In the genomic region with DNA sequence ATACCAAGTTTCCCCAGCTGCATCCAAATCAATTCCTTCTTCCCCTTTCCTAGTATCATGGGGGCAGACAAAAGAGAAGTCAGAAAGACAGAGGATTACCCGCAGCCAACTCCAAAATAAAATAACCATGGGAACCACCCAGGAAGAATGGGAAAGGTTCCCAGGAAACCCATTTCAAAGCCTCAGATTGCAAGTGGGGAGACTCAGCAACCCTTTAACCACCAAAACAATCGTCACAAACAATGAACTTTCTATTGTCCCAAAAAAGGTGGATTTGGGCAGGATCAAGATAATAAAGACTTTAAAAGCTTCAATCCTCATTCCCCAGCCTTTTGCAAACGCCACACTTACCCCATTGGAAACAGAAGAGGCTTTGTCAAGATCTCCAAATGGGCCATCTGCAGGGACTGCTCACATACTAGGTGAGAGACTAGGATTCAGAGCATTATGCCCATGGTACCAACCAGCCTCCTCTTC, we compare ENCODE assay signal across 16 cellular contexts.
"Had no signal": no experiment of that assay in that cellular context is flagged by ENCODE, and none has a peak within 500 bp of the region (broad histone marks: within the 10 kb centered on the region; RNA-seq: fewer than 3 reads in every experiment).

No MANE protein-coding gene starts in this region.

- H3K9ac ChIP-seq: parathyroid adenoma had no signal

- H3K4me3 Mint-ChIP-seq: activated naive CD4-positive, alpha-beta T cell treated with anti-CD3 and anti-CD28 coated beads, Interleukin-2, amount 10 ng/mL, durations not matched to agents 7 days and 5 days; effector memory CD8-positive, alpha-beta T cell; naive thymus-derived CD8-positive, alpha-beta T cell; stimulated activated naive CD8-positive, alpha-beta T cell treated with anti-CD3 and anti-CD28 coated beads, Interleukin-15, amount 100 ng/mL, for 72 hours; T-helper 1 cell treated with Interleukin-12 subunit alpha and Interleukin-12 subunit beta and Interleukin-4 antibody, amounts not matched to agents 30 μg/mL and 1 μg/mL, for 36 hours had no signal

- H3K4me2 ChIP-seq: smooth muscle cell had no signal

- H3K9me3 Mint-ChIP-seq: activated naive CD4-positive, alpha-beta T cell treated with anti-CD3 and anti-CD28 coated beads, Interleukin-2, amount 10 ng/mL, durations not matched to agents 7 days and 5 days; activated naive CD8-positive, alpha-beta T cell treated with anti-CD3 and anti-CD28 coated beads, Interleukin-2, amount 50 U/mL, for 24 hours; effector memory CD8-positive, alpha-beta T cell; naive thymus-derived CD8-positive, alpha-beta T cell; stimulated activated naive CD8-positive, alpha-beta T cell treated with anti-CD3 and anti-CD28 coated beads, Interleukin-15, amount 100 ng/mL, for 72 hours; T-helper 1 cell treated with Interleukin-12 subunit alpha and Interleukin-12 subunit beta and Interleukin-4 antibody, amounts not matched to agents 30 μg/mL and 1 μg/mL, for 36 hours had no signal

- H3K27ac Mint-ChIP-seq: activated naive CD4-positive, alpha-beta T cell treated with anti-CD3 and anti-CD28 coated beads, Interleukin-2, amount 10 ng/mL, durations not matched to agents 7 days and 5 days; effector memory CD8-positive, alpha-beta T cell; stimulated activated naive CD8-positive, alpha-beta T cell treated with anti-CD3 and anti-CD28 coated beads, Interleukin-15, amount 100 ng/mL, for 72 hours; T-helper 1 cell treated with Interleukin-12 subunit alpha and Interleukin-12 subunit beta and Interleukin-4 antibody, amounts not matched to agents 30 μg/mL and 1 μg/mL, for 36 hours had no signal

- H3K36me3 ChIP-seq: upper lobe of right lung had no signal

- H3K4me1 ChIP-seq: parathyroid adenoma had no signal

- H2AFZ ChIP-seq: parathyroid adenoma had no signal

- H3K27ac ChIP-seq: parathyroid adenoma, upper lobe of right lung had no signal

- H3K79me2 ChIP-seq: parathyroid adenoma had no signal

- ATAC-seq: activated CD4-positive, CD25-positive, alpha-beta regulatory T cell treated with anti-CD3 and anti-CD28 coated beads, Interleukin-2, amount 50 U/mL, for 24 hours; activated naive CD8-positive, alpha-beta T cell treated with anti-CD3 and anti-CD28 coated beads, Interleukin-2, amount 50 U/mL, for 24 hours; effector memory CD8-positive, alpha-beta T cell; left cardiac atrium; naive thymus-derived CD8-positive, alpha-beta T cell; sciatic nerve; stimulated activated naive CD8-positive, alpha-beta T cell treated with anti-CD3 and anti-CD28 coated beads, Interleukin-15, amount 100 ng/mL, for 72 hours had no signal

- DNase-seq: activated CD4-positive, alpha-beta T cell treated with anti-CD3 and anti-CD28 coated beads, Interleukin-2, amount 50 U/mL, for 1 hour; activated naive CD4-positive, alpha-beta T cell treated with anti-CD3 and anti-CD28 coated beads, Interleukin-2, amount 10 ng/mL, durations not matched to agents 7 days and 5 days; activated naive CD8-positive, alpha-beta T cell treated with anti-CD3 and anti-CD28 coated beads, Interleukin-2, amount 50 U/mL, for 24 hours; dermis blood vessel endothelial cell; effector memory CD8-positive, alpha-beta T cell; foreskin fibroblast; left cardiac atrium; naive thymus-derived CD8-positive, alpha-beta T cell; stimulated activated CD4-positive, alpha-beta T cell treated with anti-CD3 and anti-CD28 coated beads, Interleukin-4, amount 100 ng/mL, for 1 hour; stimulated activated naive CD8-positive, alpha-beta T cell treated with anti-CD3 and anti-CD28 coated beads, Interleukin-15, amount 100 ng/mL, for 72 hours; upper lobe of right lung had no signal

- H3K27me3 Mint-ChIP-seq: stimulated activated naive CD8-positive, alpha-beta T cell treated with anti-CD3 and anti-CD28 coated beads, Interleukin-15, amount 100 ng/mL, for 72 hours had no signal

- H3K9me3 ChIP-seq: upper lobe of right lung had no signal

- H3K4me3 ChIP-seq: smooth muscle cell, upper lobe of right lung had no signal
